ENCODE assay signal across 8 cellular contexts in genomic region chr20:3238616-3239025, GRCh38. TPM values are rescaled to one million over a fixed set of nuclear protein-coding genes. Genes with fewer than 3 reads are reported as not detected.
DNase-seq lines count a peak whose midpoint lies in the region; ATAC-seq and TF ChIP-seq lines count a peak whose summit lies in the region.

No MANE protein-coding gene starts in this region.

- peak; percentile 32 for ATAC-seq in HG02798 (IDR thresholded peaks at IDR 0.05; ENCODE audit: poor library complexity, unreplicated experiment)
- peak; percentile 76 for ATAC-seq in T-helper 17 cell
- peak; percentile 71 for ATAC-seq in central memory CD8-positive, alpha-beta T cell (replicated peaks; ENCODE audit: extremely low read depth, poor library complexity, severe bottlenecking)
- ATAC-seq in lung (ENCODE audit: insufficient read depth, low FRiP score), result peak; percentile 14
- no peak for ATAC-seq in HG03432 (IDR thresholded peaks at IDR 0.05; ENCODE audit: unreplicated experiment)

- peak; percentile 56 for DNase-seq in EL
- DNase-seq in T-helper 17 cell, result peak in 1 of 3 donors; percentile 18
- DNase-seq in central memory CD8-positive, alpha-beta T cell (ENCODE audit: low spot score in 2 of 2), result peak in 1 of 2 donors; percentile 16
- no peak for DNase-seq in lung (ENCODE audit: low spot score)
- no peak for DNase-seq in NCI-H1694 treated with DMSO at 0.1 percent for 48 hours (lab: John Stamatoyannopoulos, UW)

- no peaks in the 10 kb centered on the region for H3K9me3 Mint-ChIP-seq in central memory CD8-positive, alpha-beta T cell
- H3K9me3 Mint-ChIP-seq in stimulated activated naive CD8-positive, alpha-beta T cell treated with anti-CD3 and anti-CD28 coated beads, Interleukin-15, Interleukin-2, amounts not matched to agents 100 ng/mL and 50 ng/mL, for 24 hours, result no peaks in the 10 kb centered on the region

- H3K4me3 ChIP-seq in lung, result peak overlapping the region; percentile 65

- H3K36me3 Mint-ChIP-seq in T-helper 17 cell (ENCODE audit: low read depth), result peaks cover 4% of the 10 kb centered on the region
- H3K36me3 Mint-ChIP-seq in central memory CD8-positive, alpha-beta T cell (ENCODE audit: insufficient read depth), result peaks cover 6% of the 10 kb centered on the region
- peaks cover 3% of the 10 kb centered on the region for H3K36me3 Mint-ChIP-seq in stimulated activated naive CD8-positive, alpha-beta T cell treated with anti-CD3 and anti-CD28 coated beads, Interleukin-15, Interleukin-2, amounts not matched to agents 100 ng/mL and 50 ng/mL, for 24 hours (ENCODE audit: low read depth)

- WGBS in lung, 2 donors, result 1% methylated on average over 41 to 48 of the region's 48 CpGs

- no peak overlapping the region for H3K27ac ChIP-seq in lung (ENCODE audit: low read depth in 1 of 2, low read length in 1 of 2)

- H3K4me3 Mint-ChIP-seq in T-helper 17 cell, result peak overlapping the region; percentile 88
- peak overlapping the region; percentile 71 for H3K4me3 Mint-ChIP-seq in central memory CD8-positive, alpha-beta T cell
- peak overlapping the region; percentile 73 for H3K4me3 Mint-ChIP-seq in stimulated activated naive CD8-positive, alpha-beta T cell treated with anti-CD3 and anti-CD28 coated beads, Interleukin-15, Interleukin-2, amounts not matched to agents 100 ng/mL and 50 ng/mL, for 24 hours

- no peaks in the 10 kb centered on the region for H3K36me3 ChIP-seq in lung (ENCODE audit: control insufficient read depth in 2 of 2, insufficient read depth in 2 of 2, low read length in 2 of 2)

- H3K9me3 ChIP-seq in T-helper 17 cell (ENCODE audit: control insufficient read depth, low read length, poor library complexity, severe bottlenecking) (no peaks in the 10 kb centered on the region), lung (ENCODE audit: control insufficient read depth in 2 of 2, insufficient read depth in 1 of 2, low read length in 1 of 2) (peaks cover 0 to 2% of the 10 kb centered on the region in 2 donors)

- peaks cover 55% of the 10 kb centered on the region for H3K27me3 Mint-ChIP-seq in T-helper 17 cell
- H3K27me3 Mint-ChIP-seq in central memory CD8-positive, alpha-beta T cell, result peaks cover 66% of the 10 kb centered on the region
- peaks cover 50% of the 10 kb centered on the region for H3K27me3 Mint-ChIP-seq in stimulated activated naive CD8-positive, alpha-beta T cell treated with anti-CD3 and anti-CD28 coated beads, Interleukin-15, Interleukin-2, amounts not matched to agents 100 ng/mL and 50 ng/mL, for 24 hours

- H3K4me1 Mint-ChIP-seq in T-helper 17 cell, result peaks cover 6% of the 10 kb centered on the region
- H3K4me1 Mint-ChIP-seq in central memory CD8-positive, alpha-beta T cell, result peaks cover 12% of the 10 kb centered on the region
- peaks cover 7% of the 10 kb centered on the region for H3K4me1 Mint-ChIP-seq in stimulated activated naive CD8-positive, alpha-beta T cell treated with anti-CD3 and anti-CD28 coated beads, Interleukin-15, Interleukin-2, amounts not matched to agents 100 ng/mL and 50 ng/mL, for 24 hours (ENCODE audit: low read depth)

- no peaks in the 10 kb centered on the region for H3K27me3 ChIP-seq in lung (ENCODE audit: control insufficient read depth, insufficient read depth)

- peaks cover 0 to 11% of the 10 kb centered on the region in 2 donors for H3K4me1 ChIP-seq in lung (ENCODE audit: control insufficient read depth in 2 of 2, insufficient read depth in 2 of 2, low read length in 2 of 2)

- no peak overlapping the region for H3K27ac Mint-ChIP-seq in T-helper 17 cell
- no peak overlapping the region for H3K27ac Mint-ChIP-seq in central memory CD8-positive, alpha-beta T cell (ENCODE audit: low read depth)
- H3K27ac Mint-ChIP-seq in stimulated activated naive CD8-positive, alpha-beta T cell treated with anti-CD3 and anti-CD28 coated beads, Interleukin-15, Interleukin-2, amounts not matched to agents 100 ng/mL and 50 ng/mL, for 24 hours, result no peak overlapping the region

- no peak for TF ChIP-seq CTCF in lung (IDR thresholded peaks at IDR 0.05; ENCODE audit: control extremely low read depth, extremely low read depth)

RNA-seq across cellular contexts. Expression of gene SLC4A11, which starts 0.4 kb away (rescaled TPM):
- 1 to 10 TPM in 1 of 2 donors, under 1 TPM in 1; 0.37 to 1.3 TPM for total RNA-seq in T-helper 17 cell
- 1 to 10 TPM in 1 of 2 donors, under 1 TPM in 1; 0.40 to 8.8 TPM for total RNA-seq in lung
- 1 to 10 TPM; 2.8 to 6.5 TPM for polyA plus RNA-seq in lung

RNA-seq across cellular contexts. Expression of gene ITPA, which starts 29.3 kb away (rescaled TPM):
- 10 to 100 TPM; 39.5 to 41.4 TPM for total RNA-seq in T-helper 17 cell
- 10 to 100 TPM; 32.7 to 65.0 TPM for total RNA-seq in lung
- 10 to 100 TPM; 67.2 to 95.8 TPM for polyA plus RNA-seq in lung

RNA-seq across cellular contexts. Expression of gene DDRGK1, which starts 34.1 kb away (rescaled TPM):
- total RNA-seq in T-helper 17 cell (10 to 100 TPM; 43.7 to 45.6 TPM), lung (10 to 100 TPM; 44.3 to 95.1 TPM)
- polyA plus RNA-seq in lung, result 10 to 100 TPM; 78.2 to 93.6 TPM
